Comparison of ENCODE assay signal across 8 cellular contexts in genomic region chr11:18526521-18527296, GRCh38. TPM values are rescaled to one million over a fixed set of nuclear protein-coding genes. Genes with fewer than 3 reads are reported as not detected.
A peak's percentile ranks its signal among the peaks of the same experiment; 100 is the strongest.
DNase-seq lines count a peak whose midpoint lies in the region; ATAC-seq and TF ChIP-seq lines count a peak whose summit lies in the region.

TSS of gene TSG101 (minus strand) at chr11:18526942. CDS start at chr11:18526816, 126 bp downstream.

- peak within 1 kb of the TSS; percentile 89 for H3K4me3 ChIP-seq in suprapubic skin

- ATAC-seq in HG02642 (IDR thresholded peaks at IDR 0.05; ENCODE audit: poor library complexity, unreplicated experiment), result peak; percentile 96
- ATAC-seq in activated naive CD4-positive, alpha-beta T cell treated with anti-CD3 and anti-CD28 coated beads, Interleukin-2, amount 50 U/mL, for 72 hours, result peak; percentile 96 to 97

- peaks cover 7 to 10% of the 10 kb centered on the region in 2 donors for H3K36me3 Mint-ChIP-seq in activated naive CD4-positive, alpha-beta T cell treated with anti-CD3 and anti-CD28 coated beads, Interleukin-2, amount 50 U/mL, for 72 hours

- H3K4me1 ChIP-seq in suprapubic skin, result peaks cover 27% of the 10 kb centered on the region

- peak within 1 kb of the TSS; percentile 98 to 100 for H3K27ac Mint-ChIP-seq in activated naive CD4-positive, alpha-beta T cell treated with anti-CD3 and anti-CD28 coated beads, Interleukin-2, amount 50 U/mL, for 72 hours

- H3K36me3 ChIP-seq in suprapubic skin, result no peaks in the 10 kb centered on the region

- under 1% methylated on average over 27 of the region's 57 CpGs for WGBS in suprapubic skin

- DNase-seq in NCI-H1105 (lab: John Stamatoyannopoulos, UW), result peak; percentile 87
- DNase-seq in SKM-1 (lab: John Stamatoyannopoulos, UW; ENCODE audit: unreplicated experiment), result peak; percentile 83
- DNase-seq in activated naive CD4-positive, alpha-beta T cell treated with anti-CD3 and anti-CD28 coated beads, Interleukin-2, amount 50 U/mL, for 72 hours (ENCODE audit: low spot score in 2 of 2), result peak; percentile 91 to 96
- peak; percentile 67 for DNase-seq in glomerular endothelial cell (ENCODE audit: extremely low read depth, low read depth, low spot score)
- peak; percentile 91 for DNase-seq in occipital lobe (lab: John Stamatoyannopoulos, UW)
- DNase-seq in suprapubic skin (ENCODE audit: low spot score in 2 of 2), result peak; percentile 97

- TF ChIP-seq EP300 in suprapubic skin (IDR thresholded peaks at IDR 0.05), result no peak

- H3K27ac ChIP-seq in suprapubic skin, result peak within 1 kb of the TSS; percentile 94

- TF ChIP-seq CTCF in suprapubic skin (IDR thresholded peaks at IDR 0.05), result no peak

- TF ChIP-seq POLR2A in GM10847 (IDR thresholded peaks at IDR 0.05; ENCODE audit: extremely low read depth, insufficient read length) (peak; percentile 92), suprapubic skin (IDR thresholded peaks at IDR 0.05) (peak; percentile 32 to 86)

- H3K27me3 ChIP-seq in suprapubic skin, result no peaks in the 10 kb centered on the region

- no peaks in the 10 kb centered on the region for H3K9me3 ChIP-seq in suprapubic skin

- H3K9me3 Mint-ChIP-seq in activated naive CD4-positive, alpha-beta T cell treated with anti-CD3 and anti-CD28 coated beads, Interleukin-2, amount 50 U/mL, for 72 hours, result no peaks in the 10 kb centered on the region

RNA-seq across cellular contexts. Expression of gene TSG101, which starts in this region (rescaled TPM):
- 10 to 100 TPM; 34.0 to 45.0 TPM for total RNA-seq in activated naive CD4-positive, alpha-beta T cell treated with anti-CD3 and anti-CD28 coated beads, Interleukin-2, amount 50 U/mL, for 72 hours
- 91.4 and 114 TPM in 2 replicates for total RNA-seq in glomerular endothelial cell
- 99.8 TPM for total RNA-seq in occipital lobe
- 10 to 100 TPM; 67.8 to 80.0 (median 71.8) TPM for total RNA-seq in suprapubic skin

Comparison
In these comparisons a context has a peak if more than half of its experiments do, and no peak if none do; other contexts are left out.
1. Peak in every context shown above with its lines: DNase-seq, ATAC-seq, H3K4me3 ChIP-seq and H3K27ac ChIP-seq.